ENCODE assay signal across 1 cellular context in genomic region chr16:15418206-15418605, GRCh38.
TF ChIP-seq lines count a peak whose summit lies in the region.

No MANE protein-coding gene starts in this region.

TF ChIP-seq in HepG2, 621 proteins besides CTCF, POLR2A, EP300 and RAD21:
- TF ChIP-seq DNMT3B (CRISPR knock-in tag; conservative IDR thresholded peaks at IDR 0.05) (no peak), FOXC1 (CRISPR knock-in tag; IDR thresholded peaks at IDR 0.05; ENCODE audit: borderline replicate concordance) (0 out of 2 replicates have a peak, but pooled peaks have one; percentile 10)
